Comparison of ENCODE assay signal across 36 cellular contexts in genomic region chr6:57142178-57142525, GRCh38.
"Had no signal": no experiment of that assay in that cellular context is flagged by ENCODE, and none has a peak within 500 bp of the region (broad histone marks: within the 10 kb centered on the region; RNA-seq: fewer than 3 reads in every experiment).

No MANE protein-coding gene starts in this region.

- H3K27me3 ChIP-seq: adrenal gland, body of pancreas, brain microvascular endothelial cell, breast epithelium had no signal

- H3K4me1 Mint-ChIP-seq: activated B cell treated with CpG ODN at 0.5 μM for 24 hours had no signal

- DNase-seq: activated B cell treated with CpG ODN at 0.5 μM for 24 hours; activated CD4-positive, alpha-beta memory T cell treated with anti-CD3 and anti-CD28 coated beads for 36 hours; activated CD4-positive, alpha-beta T cell treated with anti-CD3 and anti-CD28 coated beads for 4 hours; activated CD4-positive, alpha-beta T cell treated with anti-CD3 and anti-CD28 coated beads, Interleukin-2, amount 10 ng/mL, durations not matched to agents 24 days and 14 days; activated CD4-positive, alpha-beta T cell treated with anti-CD3 and anti-CD28 coated beads, Interleukin-2, amount 50 U/mL, for 1 hour; activated CD4-positive, alpha-beta T cell treated with anti-CD3 and anti-CD28 coated beads, Interleukin-2, amount 50 U/mL, for 4 hours; activated CD4-positive, CD25-positive, alpha-beta regulatory T cell treated with anti-CD3 and anti-CD28 coated beads, Interleukin-2, amount 50 U/mL, for 72 hours; activated CD8-positive, alpha-beta memory T cell treated with anti-CD3 and anti-CD28 coated beads, Interleukin-2, amount 50 U/mL, for 4 hours; activated CD8-positive, alpha-beta T cell treated with anti-CD3 and anti-CD28 coated beads for 36 hours; activated effector memory CD4-positive, alpha-beta T cell treated with anti-CD3 and anti-CD28 coated beads, Interleukin-2, amount 50 U/mL, for 16 hours; activated gamma-delta T cell treated with Interleukin-2 at 50 U/mL for 16 hours; activated naive CD4-positive, alpha-beta T cell treated with anti-CD3 and anti-CD28 coated beads, Interleukin-2, amount 50 U/mL, for 16 hours; activated naive CD4-positive, alpha-beta T cell treated with Interleukin-2 at 50 U/mL for 16 hours; activated naive CD8-positive, alpha-beta T cell treated with anti-CD3 and anti-CD28 coated beads for 36 hours; activated T-cell treated with anti-CD3 and anti-CD28 coated beads for 4 hours; activated T-cell treated with anti-CD3 and anti-CD28 coated beads, Interleukin-2, amount 50 U/mL, for 1 hour; activated T-cell treated with anti-CD3 and anti-CD28 coated beads, Interleukin-2, amount 50 U/mL, for 4 hours; activated T-cell treated with anti-CD3 and anti-CD28 coated beads, Interleukin-2, amount 50 U/mL, for 72 hours; adrenal gland; amniotic stem cell; aorta; body of pancreas; brain microvascular endothelial cell; central memory CD4-positive, alpha-beta T cell; T-helper 1 cell; T-helper 2 cell; T-helper 9 cell had no signal

- H3K4me3 Mint-ChIP-seq: activated B cell treated with CpG ODN at 0.5 μM for 24 hours; activated CD4-positive, alpha-beta memory T cell treated with anti-CD3 and anti-CD28 coated beads for 36 hours; activated CD4-positive, alpha-beta T cell treated with anti-CD3 and anti-CD28 coated beads, Interleukin-2, amount 10 ng/mL, durations not matched to agents 24 days and 14 days; activated CD8-positive, alpha-beta T cell treated with anti-CD3 and anti-CD28 coated beads for 36 hours; activated naive CD8-positive, alpha-beta T cell treated with anti-CD3 and anti-CD28 coated beads for 36 hours; activated T-cell treated with anti-CD3 and anti-CD28 coated beads, Interleukin-2, amount 50 U/mL, for 4 hours; activated T-cell treated with anti-CD3 and anti-CD28 coated beads, Interleukin-2, amount 50 U/mL, for 72 hours; activated T-helper 1 cell treated with anti-CD3 and anti-CD28 coated beads, Interleukin-12 subunit alpha, Interleukin-12 subunit beta, Interleukin-2, Interleukin-4 antibody, amounts not matched to agents 30 ng/mL and 10 ng/mL and 1 ng/mL, durations not matched to agents 14 hours and 24 hours and 36 hours; activated T-helper 17 cell treated with anti-CD3 and anti-CD28 coated beads, Interleukin-2, amount 50 U/mL, for 72 hours; T-helper 1 cell treated with Interleukin-12 subunit alpha and Interleukin-12 subunit beta and Interleukin-4 antibody, amounts not matched to agents 30 μg/mL and 1 μg/mL, for 36 hours; T-helper 2 cell treated with Interferon-gamma antibody and Interleukin-4, amounts not matched to agents 5 μg/mL and 100 μg/mL, for 36 hours had no signal

- ATAC-seq: activated CD8-positive, alpha-beta T cell treated with anti-CD3 and anti-CD28 coated beads for 36 hours; activated naive CD4-positive, alpha-beta T cell treated with anti-CD3 and anti-CD28 coated beads, Interleukin-2, amount 50 U/mL, for 72 hours; activated T-cell treated with anti-CD3 and anti-CD28 coated beads, Interleukin-2, amount 50 U/mL, for 4 hours; activated T-cell treated with anti-CD3 and anti-CD28 coated beads, Interleukin-2, amount 50 U/mL, for 72 hours; activated T-helper 17 cell treated with anti-CD3 and anti-CD28 coated beads, Interleukin-2, amount 50 U/mL, for 72 hours; body of pancreas had no signal

- H3K27ac Mint-ChIP-seq: activated B cell treated with CpG ODN at 0.5 μM for 24 hours; activated CD4-positive, alpha-beta memory T cell treated with anti-CD3 and anti-CD28 coated beads for 36 hours; activated CD4-positive, alpha-beta T cell treated with anti-CD3 and anti-CD28 coated beads, Interleukin-2, amount 10 ng/mL, durations not matched to agents 24 days and 14 days; activated CD8-positive, alpha-beta T cell treated with anti-CD3 and anti-CD28 coated beads for 36 hours; activated T-cell treated with anti-CD3 and anti-CD28 coated beads, Interleukin-2, amount 50 U/mL, for 72 hours; activated T-helper 1 cell treated with anti-CD3 and anti-CD28 coated beads, Interleukin-12 subunit alpha, Interleukin-12 subunit beta, Interleukin-2, Interleukin-4 antibody, amounts not matched to agents 30 ng/mL and 10 ng/mL and 1 ng/mL, durations not matched to agents 14 hours and 24 hours and 36 hours; activated T-helper 17 cell treated with anti-CD3 and anti-CD28 coated beads, Interleukin-2, amount 50 U/mL, for 72 hours; T-helper 1 cell treated with Interleukin-12 subunit alpha and Interleukin-12 subunit beta and Interleukin-4 antibody, amounts not matched to agents 30 μg/mL and 1 μg/mL, for 36 hours; T-helper 2 cell treated with Interferon-gamma antibody and Interleukin-4, amounts not matched to agents 5 μg/mL and 100 μg/mL, for 36 hours had no signal

- H3K27me3 Mint-ChIP-seq: activated B cell treated with CpG ODN at 0.5 μM for 24 hours; activated CD4-positive, alpha-beta memory T cell treated with anti-CD3 and anti-CD28 coated beads for 36 hours; activated CD4-positive, alpha-beta T cell treated with anti-CD3 and anti-CD28 coated beads, Interleukin-2, amount 10 ng/mL, durations not matched to agents 24 days and 14 days; activated CD8-positive, alpha-beta T cell treated with anti-CD3 and anti-CD28 coated beads for 36 hours; activated naive CD8-positive, alpha-beta T cell treated with anti-CD3 and anti-CD28 coated beads for 36 hours; activated T-helper 17 cell treated with anti-CD3 and anti-CD28 coated beads, Interleukin-2, amount 50 U/mL, for 72 hours had no signal

- FAIRE-seq: astrocyte, TTC549 had no signal

- H3K9me3 ChIP-seq: adrenal gland, body of pancreas, breast epithelium had no signal

- H3K4me1 ChIP-seq: adrenal gland, body of pancreas, breast epithelium had no signal

- H3K27ac ChIP-seq: adrenal gland, body of pancreas, brain microvascular endothelial cell, breast epithelium, VCaP had no signal

- H3K9me3 Mint-ChIP-seq: activated CD4-positive, alpha-beta memory T cell treated with anti-CD3 and anti-CD28 coated beads for 36 hours; activated CD8-positive, alpha-beta T cell treated with anti-CD3 and anti-CD28 coated beads for 36 hours; activated naive CD4-positive, alpha-beta T cell treated with anti-CD3 and anti-CD28 coated beads, Interleukin-2, amount 50 U/mL, for 72 hours; activated naive CD8-positive, alpha-beta T cell treated with anti-CD3 and anti-CD28 coated beads for 36 hours; activated T-cell treated with anti-CD3 and anti-CD28 coated beads, Interleukin-2, amount 50 U/mL, for 4 hours; activated T-helper 17 cell treated with anti-CD3 and anti-CD28 coated beads, Interleukin-2, amount 50 U/mL, for 72 hours; T-helper 1 cell treated with Interleukin-12 subunit alpha and Interleukin-12 subunit beta and Interleukin-4 antibody, amounts not matched to agents 30 μg/mL and 1 μg/mL, for 36 hours had no signal

- H3K4me3 ChIP-seq: adrenal gland, body of pancreas, breast epithelium had no signal
